Comparison of ENCODE assay signal across 1 cellular context in genomic region chr18:25350561-25351201, GRCh38.
TF ChIP-seq lines count a peak whose summit lies in the region.

No MANE protein-coding gene starts in this region.

TF ChIP-seq in HEK293, 187 proteins besides CTCF, POLR2A, EP300 and RAD21 (continued from another document and continues in another):
- TF ChIP-seq ZNF18 (tag by site-specific recombination; IDR thresholded peaks at IDR 0.05) (peak; percentile 39; the same call in 1 of the 2 replicates), ZNF274 (IDR thresholded peaks at IDR 0.05; ENCODE audit: low read length) (no peak), ZNF274 (tag by site-specific recombination; IDR thresholded peaks at IDR 0.05; ENCODE audit: borderline replicate concordance) (no peak), KLF1 (tag by site-specific recombination; IDR thresholded peaks at IDR 0.05) (peak; percentile 84), ZNF558 (tag by site-specific recombination; IDR thresholded peaks at IDR 0.05) (no peak), ZNF16 (tag by site-specific recombination; IDR thresholded peaks at IDR 0.05; ENCODE audit: low read depth) (no peak), ZNF37A (tag by site-specific recombination; IDR thresholded peaks at IDR 0.05) (no peak), ZNF214 (tag by site-specific recombination; IDR thresholded peaks at IDR 0.05; ENCODE audit: borderline replicate concordance) (no peak), ZNF146 (tag by site-specific recombination; IDR thresholded peaks at IDR 0.05) (no peak), ZNF292 (tag by site-specific recombination; IDR thresholded peaks at IDR 0.05; ENCODE audit: borderline replicate concordance, low read depth) (no peak), ZNF24 (tag by site-specific recombination; IDR thresholded peaks at IDR 0.05) (no peak), SP2 (tag by site-specific recombination; IDR thresholded peaks at IDR 0.05) (no peak), ZFP37 (tag by site-specific recombination; IDR thresholded peaks at IDR 0.05) (no peak), KLF7 (tag by site-specific recombination; IDR thresholded peaks at IDR 0.05; ENCODE audit: borderline replicate concordance) (peak; percentile 66; the same call in 1 of the 2 replicates), ZNF157 (tag by site-specific recombination; IDR thresholded peaks at IDR 0.05) (0 out of 2 replicates have a peak, but pooled peaks have one; percentile 36), GLI2 (tag by site-specific recombination; IDR thresholded peaks at IDR 0.05; ENCODE audit: borderline replicate concordance, low read depth) (no peak), PRDM1 (tag by site-specific recombination; IDR thresholded peaks at IDR 0.05) (peak; percentile 97), ZNF19 (tag by site-specific recombination; IDR thresholded peaks at IDR 0.05; ENCODE audit: low read depth) (no peak), ZNF777 (tag by site-specific recombination; IDR thresholded peaks at IDR 0.05; ENCODE audit: borderline replicate concordance) (peak; percentile 67; the same call in 1 of the 2 replicates), ZNF132 (tag by site-specific recombination; IDR thresholded peaks at IDR 0.05; ENCODE audit: borderline replicate concordance) (no peak), ZNF580 (tag by site-specific recombination; IDR thresholded peaks at IDR 0.05) (0 out of 2 replicates have a peak, but pooled peaks have one; percentile 33), HOXA7 (CRISPR knock-in tag; IDR thresholded peaks at IDR 0.05; ENCODE audit: borderline replicate concordance) (no peak), ZFHX2 (tag by site-specific recombination; conservative IDR thresholded peaks at IDR 0.05) (peak; percentile 94), SCRT2 (tag by site-specific recombination; IDR thresholded peaks at IDR 0.05) (no peak), ZBTB7A (tag by site-specific recombination; IDR thresholded peaks at IDR 0.05; ENCODE audit: low read depth) (no peak; the same call in 1 of the 2 replicates), ZNF341 (tag by site-specific recombination; IDR thresholded peaks at IDR 0.05; ENCODE audit: low read depth) (no peak), WT1 (tag by site-specific recombination; IDR thresholded peaks at IDR 0.05) (0 out of 2 replicates have a peak, but pooled peaks have one; percentile 22), ZFP41 (tag by site-specific recombination; IDR thresholded peaks at IDR 0.05; ENCODE audit: borderline replicate concordance) (no peak), HOXC10 (CRISPR knock-in tag; IDR thresholded peaks at IDR 0.05) (no peak), GLIS2 (tag by site-specific recombination; IDR thresholded peaks at IDR 0.05) (peak; percentile 48), ZBTB11 (tag by site-specific recombination; conservative IDR thresholded peaks at IDR 0.05; ENCODE audit: low read depth) (0 out of 2 replicates have a peak, but pooled peaks have one; percentile 18), ZEB2 (tag by site-specific recombination; IDR thresholded peaks at IDR 0.05) (peak; percentile 66)
- TF ChIP-seq, protein P1, sequence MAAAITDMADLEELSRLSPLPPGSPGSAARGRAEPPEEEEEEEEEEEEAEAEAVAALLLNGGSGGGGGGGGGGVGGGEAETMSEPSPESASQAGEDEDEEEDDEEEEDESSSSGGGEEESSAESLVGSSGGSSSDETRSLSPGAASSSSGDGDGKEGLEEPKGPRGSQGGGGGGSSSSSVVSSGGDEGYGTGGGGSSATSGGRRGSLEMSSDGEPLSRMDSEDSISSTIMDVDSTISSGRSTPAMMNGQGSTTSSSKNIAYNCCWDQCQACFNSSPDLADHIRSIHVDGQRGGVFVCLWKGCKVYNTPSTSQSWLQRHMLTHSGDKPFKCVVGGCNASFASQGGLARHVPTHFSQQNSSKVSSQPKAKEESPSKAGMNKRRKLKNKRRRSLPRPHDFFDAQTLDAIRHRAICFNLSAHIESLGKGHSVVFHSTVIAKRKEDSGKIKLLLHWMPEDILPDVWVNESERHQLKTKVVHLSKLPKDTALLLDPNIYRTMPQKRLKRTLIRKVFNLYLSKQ (tag by site-specific recombination; IDR thresholded peaks at IDR 0.05; ENCODE audit: borderline replicate concordance), result no peak
- TF ChIP-seq, protein P2, sequence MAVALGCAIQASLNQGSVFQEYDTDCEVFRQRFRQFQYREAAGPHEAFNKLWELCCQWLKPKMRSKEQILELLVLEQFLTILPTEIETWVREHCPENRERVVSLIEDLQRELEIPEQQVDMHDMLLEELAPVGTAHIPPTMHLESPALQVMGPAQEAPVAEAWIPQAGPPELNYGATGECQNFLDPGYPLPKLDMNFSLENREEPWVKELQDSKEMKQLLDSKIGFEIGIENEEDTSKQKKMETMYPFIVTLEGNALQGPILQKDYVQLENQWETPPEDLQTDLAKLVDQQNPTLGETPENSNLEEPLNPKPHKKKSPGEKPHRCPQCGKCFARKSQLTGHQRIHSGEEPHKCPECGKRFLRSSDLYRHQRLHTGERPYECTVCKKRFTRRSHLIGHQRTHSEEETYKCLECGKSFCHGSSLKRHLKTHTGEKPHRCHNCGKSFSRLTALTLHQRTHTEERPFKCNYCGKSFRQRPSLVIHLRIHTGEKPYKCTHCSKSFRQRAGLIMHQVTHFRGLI (tag by site-specific recombination; IDR thresholded peaks at IDR 0.05), result no peak
- TF ChIP-seq, protein P3, sequence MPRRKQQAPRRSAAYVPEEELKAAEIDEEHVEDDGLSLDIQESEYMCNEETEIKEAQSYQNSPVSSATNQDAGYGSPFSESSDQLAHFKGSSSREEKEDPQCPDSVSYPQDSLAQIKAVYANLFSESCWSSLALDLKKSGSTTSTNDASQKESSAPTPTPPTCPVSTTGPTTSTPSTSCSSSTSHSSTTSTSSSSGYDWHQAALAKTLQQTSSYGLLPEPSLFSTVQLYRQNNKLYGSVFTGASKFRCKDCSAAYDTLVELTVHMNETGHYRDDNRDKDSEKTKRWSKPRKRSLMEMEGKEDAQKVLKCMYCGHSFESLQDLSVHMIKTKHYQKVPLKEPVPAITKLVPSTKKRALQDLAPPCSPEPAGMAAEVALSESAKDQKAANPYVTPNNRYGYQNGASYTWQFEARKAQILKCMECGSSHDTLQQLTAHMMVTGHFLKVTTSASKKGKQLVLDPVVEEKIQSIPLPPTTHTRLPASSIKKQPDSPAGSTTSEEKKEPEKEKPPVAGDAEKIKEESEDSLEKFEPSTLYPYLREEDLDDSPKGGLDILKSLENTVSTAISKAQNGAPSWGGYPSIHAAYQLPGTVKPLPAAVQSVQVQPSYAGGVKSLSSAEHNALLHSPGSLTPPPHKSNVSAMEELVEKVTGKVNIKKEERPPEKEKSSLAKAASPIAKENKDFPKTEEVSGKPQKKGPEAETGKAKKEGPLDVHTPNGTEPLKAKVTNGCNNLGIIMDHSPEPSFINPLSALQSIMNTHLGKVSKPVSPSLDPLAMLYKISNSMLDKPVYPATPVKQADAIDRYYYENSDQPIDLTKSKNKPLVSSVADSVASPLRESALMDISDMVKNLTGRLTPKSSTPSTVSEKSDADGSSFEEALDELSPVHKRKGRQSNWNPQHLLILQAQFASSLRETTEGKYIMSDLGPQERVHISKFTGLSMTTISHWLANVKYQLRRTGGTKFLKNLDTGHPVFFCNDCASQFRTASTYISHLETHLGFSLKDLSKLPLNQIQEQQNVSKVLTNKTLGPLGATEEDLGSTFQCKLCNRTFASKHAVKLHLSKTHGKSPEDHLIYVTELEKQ (tag by site-specific recombination; IDR thresholded peaks at IDR 0.05; ENCODE audit: borderline replicate concordance), result peak; percentile 43; the same call in 1 of the 2 replicates
- TF ChIP-seq, protein P4, sequence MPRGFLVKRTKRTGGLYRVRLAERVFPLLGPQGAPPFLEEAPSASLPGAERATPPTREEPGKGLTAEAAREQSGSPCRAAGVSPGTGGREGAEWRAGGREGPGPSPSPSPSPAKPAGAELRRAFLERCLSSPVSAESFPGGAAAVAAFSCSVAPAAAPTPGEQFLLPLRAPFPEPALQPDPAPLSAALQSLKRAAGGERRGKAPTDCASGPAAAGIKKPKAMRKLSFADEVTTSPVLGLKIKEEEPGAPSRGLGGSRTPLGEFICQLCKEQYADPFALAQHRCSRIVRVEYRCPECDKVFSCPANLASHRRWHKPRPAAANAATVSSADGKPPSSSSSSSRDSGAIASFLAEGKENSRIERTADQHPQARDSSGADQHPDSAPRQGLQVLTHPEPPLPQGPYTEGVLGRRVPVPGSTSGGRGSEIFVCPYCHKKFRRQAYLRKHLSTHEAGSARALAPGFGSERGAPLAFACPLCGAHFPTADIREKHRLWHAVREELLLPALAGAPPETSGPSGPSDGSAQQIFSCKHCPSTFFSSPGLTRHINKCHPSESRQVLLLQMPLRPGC (tag by site-specific recombination; IDR thresholded peaks at IDR 0.05), result no peak
- TF ChIP-seq, protein P5, sequence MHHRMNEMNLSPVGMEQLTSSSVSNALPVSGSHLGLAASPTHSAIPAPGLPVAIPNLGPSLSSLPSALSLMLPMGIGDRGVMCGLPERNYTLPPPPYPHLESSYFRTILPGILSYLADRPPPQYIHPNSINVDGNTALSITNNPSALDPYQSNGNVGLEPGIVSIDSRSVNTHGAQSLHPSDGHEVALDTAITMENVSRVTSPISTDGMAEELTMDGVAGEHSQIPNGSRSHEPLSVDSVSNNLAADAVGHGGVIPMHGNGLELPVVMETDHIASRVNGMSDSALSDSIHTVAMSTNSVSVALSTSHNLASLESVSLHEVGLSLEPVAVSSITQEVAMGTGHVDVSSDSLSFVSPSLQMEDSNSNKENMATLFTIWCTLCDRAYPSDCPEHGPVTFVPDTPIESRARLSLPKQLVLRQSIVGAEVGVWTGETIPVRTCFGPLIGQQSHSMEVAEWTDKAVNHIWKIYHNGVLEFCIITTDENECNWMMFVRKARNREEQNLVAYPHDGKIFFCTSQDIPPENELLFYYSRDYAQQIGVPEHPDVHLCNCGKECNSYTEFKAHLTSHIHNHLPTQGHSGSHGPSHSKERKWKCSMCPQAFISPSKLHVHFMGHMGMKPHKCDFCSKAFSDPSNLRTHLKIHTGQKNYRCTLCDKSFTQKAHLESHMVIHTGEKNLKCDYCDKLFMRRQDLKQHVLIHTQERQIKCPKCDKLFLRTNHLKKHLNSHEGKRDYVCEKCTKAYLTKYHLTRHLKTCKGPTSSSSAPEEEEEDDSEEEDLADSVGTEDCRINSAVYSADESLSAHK (tag by site-specific recombination; IDR thresholded peaks at IDR 0.05), result 0 out of 2 replicates have a peak, but pooled peaks have one; percentile 23
- TF ChIP-seq, protein P6, sequence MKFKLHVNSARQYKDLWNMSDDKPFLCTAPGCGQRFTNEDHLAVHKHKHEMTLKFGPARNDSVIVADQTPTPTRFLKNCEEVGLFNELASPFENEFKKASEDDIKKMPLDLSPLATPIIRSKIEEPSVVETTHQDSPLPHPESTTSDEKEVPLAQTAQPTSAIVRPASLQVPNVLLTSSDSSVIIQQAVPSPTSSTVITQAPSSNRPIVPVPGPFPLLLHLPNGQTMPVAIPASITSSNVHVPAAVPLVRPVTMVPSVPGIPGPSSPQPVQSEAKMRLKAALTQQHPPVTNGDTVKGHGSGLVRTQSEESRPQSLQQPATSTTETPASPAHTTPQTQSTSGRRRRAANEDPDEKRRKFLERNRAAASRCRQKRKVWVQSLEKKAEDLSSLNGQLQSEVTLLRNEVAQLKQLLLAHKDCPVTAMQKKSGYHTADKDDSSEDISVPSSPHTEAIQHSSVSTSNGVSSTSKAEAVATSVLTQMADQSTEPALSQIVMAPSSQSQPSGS (tag by site-specific recombination; IDR thresholded peaks at IDR 0.05; ENCODE audit: low read depth), result no peak
- TF ChIP-seq, protein P7, sequence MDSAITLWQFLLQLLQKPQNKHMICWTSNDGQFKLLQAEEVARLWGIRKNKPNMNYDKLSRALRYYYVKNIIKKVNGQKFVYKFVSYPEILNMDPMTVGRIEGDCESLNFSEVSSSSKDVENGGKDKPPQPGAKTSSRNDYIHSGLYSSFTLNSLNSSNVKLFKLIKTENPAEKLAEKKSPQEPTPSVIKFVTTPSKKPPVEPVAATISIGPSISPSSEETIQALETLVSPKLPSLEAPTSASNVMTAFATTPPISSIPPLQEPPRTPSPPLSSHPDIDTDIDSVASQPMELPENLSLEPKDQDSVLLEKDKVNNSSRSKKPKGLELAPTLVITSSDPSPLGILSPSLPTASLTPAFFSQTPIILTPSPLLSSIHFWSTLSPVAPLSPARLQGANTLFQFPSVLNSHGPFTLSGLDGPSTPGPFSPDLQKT (IDR thresholded peaks at IDR 0.05; ENCODE audit: borderline replicate concordance, low read depth, low read length), result no peak
